20 cellular contexts compared by ENCODE assay signal in genomic region chr2:12428786-12429185, GRCh38.
A peak's percentile ranks its signal among the peaks of the same experiment; 100 is the strongest.
DNase-seq lines count a peak whose midpoint lies in the region; ATAC-seq and TF ChIP-seq lines count a peak whose summit lies in the region.
"Had no signal": no experiment of that assay in that cellular context is flagged by ENCODE, and none has a peak within 500 bp of the region (broad histone marks: within the 10 kb centered on the region; RNA-seq: fewer than 3 reads in every experiment).

No MANE protein-coding gene starts in this region.

- no peaks in the 10 kb centered on the region for H3K36me3 ChIP-seq in aorta (ENCODE audit: control insufficient read depth in 1 of 2, insufficient read depth in 2 of 2, low read length in 1 of 2)
- H3K36me3 ChIP-seq in left ventricle myocardium inferior, result no peaks in the 10 kb centered on the region
- H3K36me3 ChIP-seq: BLaER1 treated with 17β-estradiol and CSF1 and Interleukin-3, amounts not matched to agents 10 nM and 100 nM; brain microvascular endothelial cell; heart left ventricle; lower lobe of right lung had no signal

- no peaks in the 10 kb centered on the region for H3K36me3 Mint-ChIP-seq in chondrocyte (ENCODE audit: low read depth)
- no peaks in the 10 kb centered on the region for H3K36me3 Mint-ChIP-seq in natural killer cell treated with Interleukin-12 subunit alpha and Interleukin-12 subunit beta and Interleukin-15 and Interleukin-18, amount 100 ng/mL, for 72 hours
- H3K36me3 Mint-ChIP-seq: stimulated activated effector memory CD8-positive, alpha-beta T cell treated with anti-CD3 and anti-CD28 coated beads, Interleukin-12 subunit alpha, Interleukin-12 subunit beta, amount 100 ng/mL, for 72 hours had no signal

- peaks cover 0 to 8% of the 10 kb centered on the region in 2 donors for H3K4me1 ChIP-seq in aorta (ENCODE audit: control insufficient read depth in 1 of 2, insufficient read depth in 2 of 2, low read length in 2 of 2)
- H3K4me1 ChIP-seq in left ventricle myocardium inferior, result peaks cover 8% of the 10 kb centered on the region

- H3K9me3 Mint-ChIP-seq in chondrocyte (ENCODE audit: low read depth), result no peaks in the 10 kb centered on the region
- no peaks in the 10 kb centered on the region for H3K9me3 Mint-ChIP-seq in natural killer cell treated with Interleukin-12 subunit alpha and Interleukin-12 subunit beta and Interleukin-15 and Interleukin-18, amount 100 ng/mL, for 72 hours
- H3K9me3 Mint-ChIP-seq: stimulated activated effector memory CD8-positive, alpha-beta T cell treated with anti-CD3 and anti-CD28 coated beads, Interleukin-12 subunit alpha, Interleukin-12 subunit beta, amount 100 ng/mL, for 72 hours had no signal

- no peak for ATAC-seq in natural killer cell treated with Interleukin-12 subunit alpha and Interleukin-12 subunit beta and Interleukin-15 and Interleukin-18, amount 100 ng/mL, for 72 hours
- ATAC-seq in aorta (ENCODE audit: low FRiP score), result no peak
- ATAC-seq: esophagus mucosa; lower lobe of right lung; stimulated activated effector memory CD8-positive, alpha-beta T cell treated with anti-CD3 and anti-CD28 coated beads, Interleukin-12 subunit alpha, Interleukin-12 subunit beta, amount 100 ng/mL, for 72 hours had no signal

- H3K4me1 Mint-ChIP-seq in chondrocyte (ENCODE audit: low read depth), result peaks cover 50% of the 10 kb centered on the region
- H3K4me1 Mint-ChIP-seq in natural killer cell treated with Interleukin-12 subunit alpha and Interleukin-12 subunit beta and Interleukin-15 and Interleukin-18, amount 100 ng/mL, for 72 hours (ENCODE audit: low read depth in 2 of 2), result peaks cover 12 to 14% of the 10 kb centered on the region in 2 donors

- H3K9me3 ChIP-seq in AG04450 (ENCODE audit: control insufficient read depth, insufficient read depth, low read length), result no peaks in the 10 kb centered on the region
- H3K9me3 ChIP-seq in aorta (ENCODE audit: control insufficient read depth, low read length), result no peaks in the 10 kb centered on the region
- H3K9me3 ChIP-seq in left ventricle myocardium inferior (replicated peaks), result no peaks in the 10 kb centered on the region
- H3K9me3 ChIP-seq: BLaER1 treated with 17β-estradiol and CSF1 and Interleukin-3, amounts not matched to agents 10 nM and 100 nM; heart left ventricle; lower lobe of right lung had no signal

- no peaks in the 10 kb centered on the region for H3K27me3 Mint-ChIP-seq in chondrocyte (ENCODE audit: low read depth)
- H3K27me3 Mint-ChIP-seq in natural killer cell treated with Interleukin-12 subunit alpha and Interleukin-12 subunit beta and Interleukin-15 and Interleukin-18, amount 100 ng/mL, for 72 hours, result no peaks in the 10 kb centered on the region

- H3K27ac Mint-ChIP-seq in chondrocyte (ENCODE audit: unreplicated experiment), result peak overlapping the region; percentile 84
- H3K27ac Mint-ChIP-seq in natural killer cell treated with Interleukin-12 subunit alpha and Interleukin-12 subunit beta and Interleukin-15 and Interleukin-18, amount 100 ng/mL, for 72 hours, result peak overlapping the region; percentile 20 to 73
- H3K27ac Mint-ChIP-seq: stimulated activated effector memory CD8-positive, alpha-beta T cell treated with anti-CD3 and anti-CD28 coated beads, Interleukin-12 subunit alpha, Interleukin-12 subunit beta, amount 100 ng/mL, for 72 hours had no signal

- H3K27me3 ChIP-seq in AG04450 (ENCODE audit: control insufficient read depth, insufficient read depth, low read length), result no peaks in the 10 kb centered on the region
- H3K27me3 ChIP-seq in aorta (ENCODE audit: control insufficient read depth in 1 of 2, insufficient read depth in 2 of 2, low read length in 1 of 2), result no peaks in the 10 kb centered on the region
- H3K27me3 ChIP-seq in left ventricle myocardium inferior (ENCODE audit: low read depth), result no peaks in the 10 kb centered on the region
- H3K27me3 ChIP-seq: BLaER1 treated with 17β-estradiol and CSF1 and Interleukin-3, amounts not matched to agents 10 nM and 100 nM; brain microvascular endothelial cell; heart left ventricle had no signal

- no peak for TF ChIP-seq CTCF in AG04450 (IDR thresholded peaks at IDR 0.05; ENCODE audit: low read depth, low read length)
- peak; percentile 65 for TF ChIP-seq CTCF in chondrocyte (IDR thresholded peaks at IDR 0.05)
- TF ChIP-seq CTCF in left ventricle myocardium inferior (IDR thresholded peaks at IDR 0.05; ENCODE audit: borderline replicate concordance), result no peak
- TF ChIP-seq CTCF in GM10266 (IDR thresholded peaks at IDR 0.05; ENCODE audit: control insufficient read depth, insufficient read depth, low read depth, missing control alignments), result no peak

- peak overlapping the region; percentile 81 for H3K27ac ChIP-seq in AG04450 (ENCODE audit: low read depth, low read length)
- H3K27ac ChIP-seq in aorta (ENCODE audit: low read depth in 1 of 2, low read length in 2 of 2), result no peak overlapping the region
- no peak overlapping the region for H3K27ac ChIP-seq in left ventricle myocardium inferior (replicated peaks)
- H3K27ac ChIP-seq: BLaER1 treated with 17β-estradiol and CSF1 and Interleukin-3, amounts not matched to agents 10 nM and 100 nM; brain microvascular endothelial cell; heart left ventricle; lower lobe of right lung had no signal

- no peak overlapping the region for H3K4me3 ChIP-seq in AG04450 (ENCODE audit: low read depth, low read length)
- H3K4me3 ChIP-seq in aorta (ENCODE audit: low read length in 2 of 2), result no peak overlapping the region
- H3K4me3 ChIP-seq in left ventricle myocardium inferior, result no peak overlapping the region
- H3K4me3 ChIP-seq: BLaER1 treated with 17β-estradiol and CSF1 and Interleukin-3, amounts not matched to agents 10 nM and 100 nM; heart left ventricle; lower lobe of right lung had no signal

- DNase-seq in AG04450 (ENCODE audit: low read depth, low spot score) (no peak), M059J (ENCODE audit: low read depth) (peak; percentile 51), chondrocyte (ENCODE audit: low spot score) (no peak), aorta (no peak), left ventricle myocardium inferior (no peak), GM10266 (ENCODE audit: extremely low spot score) (no peak), NOMO-1 treated with DMSO at 0.1 percent for 48 hours (lab: John Stamatoyannopoulos, UW; ENCODE audit: unreplicated experiment) (no peak)
- no peak for DNase-seq in natural killer cell treated with Interleukin-12 subunit alpha and Interleukin-12 subunit beta and Interleukin-15 and Interleukin-18, amount 100 ng/mL, for 72 hours (ENCODE audit: low spot score)
- DNase-seq: 8988T; activated naive CD4-positive, alpha-beta T cell treated with anti-CD3 and anti-CD28 coated beads, Interleukin-2, amount 50 U/mL, for 16 hours; brain microvascular endothelial cell; heart left ventricle; KBM-7; lower lobe of right lung; NCI-H1930; NCI-H446 treated with DMSO at 0.1 percent for 48 hours; NK-92 treated with Interleukin-12 subunit alpha and Interleukin-12 subunit beta, amount 100 ng/mL, for 24 hours had no signal

- intact Hi-C loops in aorta (cut with DNase I), result no loop called here
- intact Hi-C loops in left ventricle myocardium inferior (cut with micrococcal nuclease), result no loop called here

- H3K4me3 Mint-ChIP-seq in chondrocyte (ENCODE audit: unreplicated experiment), result no peak overlapping the region
- no peak overlapping the region for H3K4me3 Mint-ChIP-seq in natural killer cell treated with Interleukin-12 subunit alpha and Interleukin-12 subunit beta and Interleukin-15 and Interleukin-18, amount 100 ng/mL, for 72 hours
- H3K4me3 Mint-ChIP-seq: stimulated activated effector memory CD8-positive, alpha-beta T cell treated with anti-CD3 and anti-CD28 coated beads, Interleukin-12 subunit alpha, Interleukin-12 subunit beta, amount 100 ng/mL, for 72 hours had no signal

- POLR2A ChIA-PET in AG04450 (lab: Yijun Ruan, JAX), result interaction anchor here (1.5 to 2.0 kb wide), 2 partner anchors 14 to 28 kb away, joined by 5 to 6 read pairs; no protein-coding TSS in a partner anchor

- CTCF ChIA-PET in AG04450 (lab: Charles Lee), result interaction anchor here (0.6 to 1.1 kb wide), 2 partner anchors 288 to 289 kb away, joined by 3 read pairs; partner anchors contain the start of gene TRIB2

- WGBS in aorta, 2 donors, result 0 to 4% methylated on average over 1 of the region's 1 CpG
